Comparison of ENCODE assay signal across 20 cellular contexts in genomic region chr19:790971-791604, GRCh38. TPM values are rescaled to one million over a fixed set of nuclear protein-coding genes. Genes with fewer than 3 reads are reported as not detected.
DNase-seq lines count a peak whose midpoint lies in the region; ATAC-seq and TF ChIP-seq lines count a peak whose summit lies in the region.
"Had no signal": no experiment of that assay in that cellular context is flagged by ENCODE, and none has a peak within 500 bp of the region (broad histone marks: within the 10 kb centered on the region; RNA-seq: fewer than 3 reads in every experiment).

No MANE protein-coding gene starts in this region.

- peaks cover 18% of the 10 kb centered on the region for H3K9me3 Mint-ChIP-seq in glutamatergic neuron (ENCODE audit: unreplicated experiment)
- H3K9me3 Mint-ChIP-seq: activated naive CD8-positive, alpha-beta T cell treated with anti-CD3 and anti-CD28 coated beads, Interleukin-2, amount 10 ng/mL, durations not matched to agents 7 days and 5 days; naive B cell had no signal

- H3K4me3 Mint-ChIP-seq in glutamatergic neuron (ENCODE audit: unreplicated experiment): peak overlapping the region; percentile 20
- H3K4me3 Mint-ChIP-seq: activated naive CD8-positive, alpha-beta T cell treated with anti-CD3 and anti-CD28 coated beads, Interleukin-2, amount 10 ng/mL, durations not matched to agents 7 days and 5 days had no signal

- no peaks in the 10 kb centered on the region for H3K27me3 ChIP-seq in RWPE2 (ENCODE audit: insufficient read depth, poor library complexity, severe bottlenecking)
- H3K27me3 ChIP-seq: BE2C had no signal

- peaks cover 19% of the 10 kb centered on the region for H3K27me3 Mint-ChIP-seq in glutamatergic neuron (ENCODE audit: unreplicated experiment)
- H3K27me3 Mint-ChIP-seq: activated naive CD8-positive, alpha-beta T cell treated with anti-CD3 and anti-CD28 coated beads, Interleukin-2, amount 10 ng/mL, durations not matched to agents 7 days and 5 days had no signal

- no peaks in the 10 kb centered on the region for H3K9me3 ChIP-seq in RWPE2 (ENCODE audit: severe bottlenecking)
- H3K9me3 ChIP-seq: BE2C had no signal

- H3K27ac Mint-ChIP-seq in glutamatergic neuron (ENCODE audit: unreplicated experiment): peak overlapping the region; percentile 84
- H3K27ac Mint-ChIP-seq: activated naive CD8-positive, alpha-beta T cell treated with anti-CD3 and anti-CD28 coated beads, Interleukin-2, amount 10 ng/mL, durations not matched to agents 7 days and 5 days; naive B cell had no signal

- H3K4me3 ChIP-seq in RWPE2 (ENCODE audit: severe bottlenecking): no peak overlapping the region

- DNase-seq in RWPE2 (ENCODE audit: low spot score): no peak
- DNase-seq in glutamatergic neuron: no peak
- DNase-seq in sciatic nerve (ENCODE audit: low spot score): peak; percentile 57
- DNase-seq in stimulated activated naive CD4-positive, alpha-beta T cell treated with Interleukin-2 at 50 U/mL for 16 hours (lab: John Stamatoyannopoulos, UW): no peak
- DNase-seq in DMS 273 treated with DMSO at 0.1 percent for 48 hours (lab: John Stamatoyannopoulos, UW): no peak
- DNase-seq: activated CD4-positive, alpha-beta T cell treated with anti-CD3 and anti-CD28 coated beads, Interleukin-2, amount 50 U/mL, for 48 hours; activated naive CD8-positive, alpha-beta T cell treated with anti-CD3 and anti-CD28 coated beads, Interleukin-2, amount 10 ng/mL, durations not matched to agents 7 days and 5 days; activated T-cell treated with anti-CD3 and anti-CD28 coated beads, Interleukin-2, amount 50 U/mL, for 48 hours; DMS153; effector CD4-positive, alpha-beta T cell; MM.1S; naive B cell; NCI-H1930; NCI-H510A had no signal

- no peaks in the 10 kb centered on the region for H3K36me3 Mint-ChIP-seq in glutamatergic neuron (ENCODE audit: unreplicated experiment)
- H3K36me3 Mint-ChIP-seq: activated naive CD8-positive, alpha-beta T cell treated with anti-CD3 and anti-CD28 coated beads, Interleukin-2, amount 10 ng/mL, durations not matched to agents 7 days and 5 days; naive B cell had no signal

- intact Hi-C loops in sciatic nerve (cut with DNase I): loop anchor here (10.0 kb wide), 1 partner anchor 124 kb away; the partner anchor contains the start of genes KISS1R and R3HDM4

- H3K4me1 Mint-ChIP-seq in glutamatergic neuron (ENCODE audit: low read depth, unreplicated experiment): peaks cover 15% of the 10 kb centered on the region
- H3K4me1 Mint-ChIP-seq: naive B cell had no signal

- H3K36me3 ChIP-seq in RWPE2 (ENCODE audit: low read depth): no peaks in the 10 kb centered on the region
- H3K36me3 ChIP-seq: BE2C had no signal

- TF ChIP-seq CTCF in RWPE2 (IDR thresholded peaks at IDR 0.05; ENCODE audit: poor library complexity, severe bottlenecking) (no peak), glutamatergic neuron (IDR thresholded peaks at IDR 0.05; ENCODE audit: partially characterized antibody, unreplicated experiment) (no peak)

- H3K4me1 ChIP-seq in RWPE2 (ENCODE audit: insufficient read depth, poor library complexity, severe bottlenecking): peaks cover 6% of the 10 kb centered on the region

- ATAC-seq in RWPE2 (ENCODE audit: low read depth) (no peak), sciatic nerve (no peak), GM18873 (IDR thresholded peaks at IDR 0.05; ENCODE audit: low FRiP score, unreplicated experiment) (no peak)
- ATAC-seq: left lobe of liver had no signal

- peak overlapping the region; percentile 65 for H3K27ac ChIP-seq in RWPE2 (ENCODE audit: poor library complexity, severe bottlenecking)

RNA-seq across cellular contexts. Expression of gene PTBP1, which starts 6.2 kb away (rescaled TPM):
- total RNA-seq in glutamatergic neuron (ENCODE audit: unreplicated experiment) (244 TPM), sciatic nerve (217 TPM)

RNA-seq across cellular contexts. Expression of gene PLPPR3, which starts 30.7 kb away (rescaled TPM):
- 392 TPM for total RNA-seq in glutamatergic neuron (ENCODE audit: unreplicated experiment)
- total RNA-seq in sciatic nerve: not detected
- total RNA-seq: activated naive CD8-positive, alpha-beta T cell treated with anti-CD3 and anti-CD28 coated beads, Interleukin-2, amount 10 ng/mL, durations not matched to agents 7 days and 5 days; bronchial epithelial cell; left lobe of liver; subcutaneous adipose tissue had no signal

RNA-seq across cellular contexts. Expression of gene AZU1, which starts 36.5 kb away (rescaled TPM):
- 2.2 TPM for total RNA-seq in glutamatergic neuron (ENCODE audit: unreplicated experiment)
- 1.9 TPM for total RNA-seq in sciatic nerve
- total RNA-seq: bronchial epithelial cell, renal cortical epithelial cell had no signal

RNA-seq across cellular contexts. Expression of gene MISP, which starts 40.2 kb away (rescaled TPM):
- 1.1 TPM for total RNA-seq in glutamatergic neuron (ENCODE audit: unreplicated experiment)
- total RNA-seq in sciatic nerve: 0.45 TPM
- total RNA-seq: activated naive CD8-positive, alpha-beta T cell treated with anti-CD3 and anti-CD28 coated beads, Interleukin-2, amount 10 ng/mL, durations not matched to agents 7 days and 5 days; subcutaneous adipose tissue had no signal

RNA-seq across cellular contexts. Expression of gene PRTN3, which starts 49.7 kb away (rescaled TPM):
- not detected for total RNA-seq in glutamatergic neuron (ENCODE audit: unreplicated experiment)
- total RNA-seq in sciatic nerve: 0.71 TPM
- total RNA-seq: activated naive CD8-positive, alpha-beta T cell treated with anti-CD3 and anti-CD28 coated beads, Interleukin-2, amount 10 ng/mL, durations not matched to agents 7 days and 5 days; bronchial epithelial cell; renal cortical epithelial cell; subcutaneous adipose tissue had no signal

Comparison
In these comparisons a context has a peak if more than half of its experiments do, and no peak if none do; other contexts are left out.
1. RNA of gene PLPPR3, which starts 30.7 kb away (total RNA-seq): 392 TPM in glutamatergic neuron (single experiment); not detected in sciatic nerve (single experiment); every median in the first group is over 100 times any median in the second.